ENCODE assay signal across 1 cellular context in genomic region chr6:101722481-101722880, GRCh38.
TF ChIP-seq lines count a peak whose summit lies in the region.

No MANE protein-coding gene starts in this region.

TF ChIP-seq in GM23338, 12 proteins besides CTCF, POLR2A, EP300 and RAD21 (continued from another document):
- TF ChIP-seq, protein P1, sequence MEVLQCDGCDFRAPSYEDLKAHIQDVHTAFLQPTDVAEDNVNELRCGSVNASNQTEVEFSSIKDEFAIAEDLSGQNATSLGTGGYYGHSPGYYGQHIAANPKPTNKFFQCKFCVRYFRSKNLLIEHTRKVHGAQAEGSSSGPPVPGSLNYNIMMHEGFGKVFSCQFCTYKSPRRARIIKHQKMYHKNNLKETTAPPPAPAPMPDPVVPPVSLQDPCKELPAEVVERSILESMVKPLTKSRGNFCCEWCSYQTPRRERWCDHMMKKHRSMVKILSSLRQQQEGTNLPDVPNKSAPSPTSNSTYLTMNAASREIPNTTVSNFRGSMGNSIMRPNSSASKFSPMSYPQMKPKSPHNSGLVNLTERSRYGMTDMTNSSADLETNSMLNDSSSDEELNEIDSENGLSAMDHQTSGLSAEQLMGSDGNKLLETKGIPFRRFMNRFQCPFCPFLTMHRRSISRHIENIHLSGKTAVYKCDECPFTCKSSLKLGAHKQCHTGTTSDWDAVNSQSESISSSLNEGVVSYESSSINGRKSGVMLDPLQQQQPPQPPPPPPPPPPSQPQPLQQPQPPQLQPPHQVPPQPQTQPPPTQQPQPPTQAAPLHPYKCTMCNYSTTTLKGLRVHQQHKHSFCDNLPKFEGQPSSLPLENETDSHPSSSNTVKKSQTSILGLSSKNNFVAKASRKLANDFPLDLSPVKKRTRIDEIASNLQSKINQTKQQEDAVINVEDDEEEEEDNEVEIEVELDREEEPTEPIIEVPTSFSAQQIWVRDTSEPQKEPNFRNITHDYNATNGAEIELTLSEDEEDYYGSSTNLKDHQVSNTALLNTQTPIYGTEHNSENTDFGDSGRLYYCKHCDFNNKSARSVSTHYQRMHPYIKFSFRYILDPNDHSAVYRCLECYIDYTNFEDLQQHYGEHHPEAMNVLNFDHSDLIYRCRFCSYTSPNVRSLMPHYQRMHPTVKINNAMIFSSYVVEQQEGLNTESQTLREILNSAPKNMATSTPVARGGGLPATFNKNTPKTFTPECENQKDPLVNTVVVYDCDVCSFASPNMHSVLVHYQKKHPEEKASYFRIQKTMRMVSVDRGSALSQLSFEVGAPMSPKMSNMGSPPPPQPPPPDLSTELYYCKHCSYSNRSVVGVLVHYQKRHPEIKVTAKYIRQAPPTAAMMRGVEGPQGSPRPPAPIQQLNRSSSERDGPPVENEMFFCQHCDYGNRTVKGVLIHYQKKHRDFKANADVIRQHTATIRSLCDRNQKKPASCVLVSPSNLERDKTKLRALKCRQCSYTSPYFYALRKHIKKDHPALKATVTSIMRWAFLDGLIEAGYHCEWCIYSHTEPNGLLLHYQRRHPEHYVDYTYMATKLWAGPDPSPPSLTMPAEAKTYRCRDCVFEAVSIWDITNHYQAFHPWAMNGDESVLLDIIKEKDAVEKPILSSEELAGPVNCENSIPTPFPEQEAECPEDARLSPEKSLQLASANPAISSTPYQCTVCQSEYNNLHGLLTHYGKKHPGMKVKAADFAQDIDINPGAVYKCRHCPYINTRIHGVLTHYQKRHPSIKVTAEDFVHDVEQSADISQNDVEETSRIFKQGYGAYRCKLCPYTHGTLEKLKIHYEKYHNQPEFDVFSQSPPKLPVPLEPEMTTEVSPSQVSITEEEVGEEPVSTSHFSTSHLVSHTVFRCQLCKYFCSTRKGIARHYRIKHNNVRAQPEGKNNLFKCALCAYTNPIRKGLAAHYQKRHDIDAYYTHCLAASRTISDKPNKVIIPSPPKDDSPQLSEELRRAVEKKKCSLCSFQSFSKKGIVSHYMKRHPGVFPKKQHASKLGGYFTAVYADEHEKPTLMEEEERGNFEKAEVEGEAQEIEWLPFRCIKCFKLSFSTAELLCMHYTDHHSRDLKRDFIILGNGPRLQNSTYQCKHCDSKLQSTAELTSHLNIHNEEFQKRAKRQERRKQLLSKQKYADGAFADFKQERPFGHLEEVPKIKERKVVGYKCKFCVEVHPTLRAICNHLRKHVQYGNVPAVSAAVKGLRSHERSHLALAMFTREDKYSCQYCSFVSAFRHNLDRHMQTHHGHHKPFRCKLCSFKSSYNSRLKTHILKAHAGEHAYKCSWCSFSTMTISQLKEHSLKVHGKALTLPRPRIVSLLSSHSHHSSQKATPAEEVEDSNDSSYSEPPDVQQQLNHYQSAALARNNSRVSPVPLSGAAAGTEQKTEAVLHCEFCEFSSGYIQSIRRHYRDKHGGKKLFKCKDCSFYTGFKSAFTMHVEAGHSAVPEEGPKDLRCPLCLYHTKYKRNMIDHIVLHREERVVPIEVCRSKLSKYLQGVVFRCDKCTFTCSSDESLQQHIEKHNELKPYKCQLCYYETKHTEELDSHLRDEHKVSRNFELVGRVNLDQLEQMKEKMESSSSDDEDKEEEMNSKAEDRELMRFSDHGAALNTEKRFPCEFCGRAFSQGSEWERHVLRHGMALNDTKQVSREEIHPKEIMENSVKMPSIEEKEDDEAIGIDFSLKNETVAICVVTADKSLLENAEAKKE (CRISPR knock-in tag; IDR thresholded peaks at IDR 0.05): no peak
- no peak for TF ChIP-seq STAT1 (IDR thresholded peaks at IDR 0.05; ENCODE audit: unreplicated experiment)
- TF ChIP-seq CREB1 (CRISPR knock-in tag; IDR thresholded peaks at IDR 0.05; ENCODE audit: low read depth): no peak
- TF ChIP-seq ZNF114 (CRISPR knock-in tag; IDR thresholded peaks at IDR 0.05): no peak
- no peak for TF ChIP-seq NANOG (IDR thresholded peaks at IDR 0.05; ENCODE audit: borderline replicate concordance)
- TF ChIP-seq ZNF331 (CRISPR knock-in tag; IDR thresholded peaks at IDR 0.05; ENCODE audit: low read depth): no peak
